1 cellular context compared by ENCODE assay signal in genomic region chr17:78890111-78890897, GRCh38.
A peak's percentile ranks its signal among the peaks of the same experiment; 100 is the strongest.
TF ChIP-seq lines count a peak whose summit lies in the region.

No MANE protein-coding gene starts in this region.

TF ChIP-seq in GM12878, 131 proteins besides CTCF, POLR2A, EP300 and RAD21:
- TF ChIP-seq SPI1 (IDR thresholded peaks at IDR 0.05; ENCODE audit: borderline replicate concordance, insufficient read depth, low read depth, low read length) (peak; percentile 54; the same call in 1 of the 2 replicates), ATF3 (IDR thresholded peaks at IDR 0.05; ENCODE audit: borderline replicate concordance, extremely low read depth, low read depth, low read length) (no peak), POLR2AphosphoS5 (IDR thresholded peaks at IDR 0.05; ENCODE audit: low read length) (no peak), ZNF217 (IDR thresholded peaks at IDR 0.05) (no peak), ZNF622 (IDR thresholded peaks at IDR 0.05) (no peak)
- TF ChIP-seq, protein P1, sequence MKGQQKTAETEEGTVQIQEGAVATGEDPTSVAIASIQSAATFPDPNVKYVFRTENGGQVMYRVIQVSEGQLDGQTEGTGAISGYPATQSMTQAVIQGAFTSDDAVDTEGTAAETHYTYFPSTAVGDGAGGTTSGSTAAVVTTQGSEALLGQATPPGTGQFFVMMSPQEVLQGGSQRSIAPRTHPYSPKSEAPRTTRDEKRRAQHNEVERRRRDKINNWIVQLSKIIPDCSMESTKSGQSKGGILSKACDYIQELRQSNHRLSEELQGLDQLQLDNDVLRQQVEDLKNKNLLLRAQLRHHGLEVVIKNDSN (IDR thresholded peaks at IDR 0.05; ENCODE audit: borderline replicate concordance, extremely low read length, insufficient read depth, low read depth, low read length), result no peak
